In the genomic region with DNA sequence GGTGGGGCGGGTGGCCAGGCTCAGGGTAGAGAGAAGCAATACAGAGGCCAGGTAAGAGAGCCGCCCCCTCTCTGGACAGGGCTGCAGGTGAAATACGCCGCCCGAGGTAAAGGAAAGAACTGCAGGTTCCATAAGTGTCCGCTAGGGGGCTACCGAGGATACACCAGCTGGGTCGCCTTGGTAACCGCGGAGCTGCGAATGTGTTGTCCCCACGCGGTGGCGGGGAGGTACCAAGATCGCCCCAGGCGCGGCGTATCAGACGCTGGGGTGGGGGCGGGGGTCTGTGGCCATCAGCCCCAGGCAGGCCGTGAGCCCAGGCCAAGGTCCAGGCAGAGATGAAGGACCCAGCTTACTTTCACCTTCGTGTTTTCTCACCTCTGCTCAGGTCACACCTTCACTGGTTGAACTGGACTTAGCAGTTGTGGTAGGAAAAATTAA, we compare ENCODE assay signal across 1 cellular context.
A peak's percentile ranks its signal among the peaks of the same experiment; 100 is the strongest.
TF ChIP-seq lines count a peak whose summit lies in the region.

No MANE protein-coding gene starts in this region.

TF ChIP-seq in HepG2, 621 proteins besides CTCF, POLR2A, EP300 and RAD21 (continued from another document):
- TF ChIP-seq, protein P1, sequence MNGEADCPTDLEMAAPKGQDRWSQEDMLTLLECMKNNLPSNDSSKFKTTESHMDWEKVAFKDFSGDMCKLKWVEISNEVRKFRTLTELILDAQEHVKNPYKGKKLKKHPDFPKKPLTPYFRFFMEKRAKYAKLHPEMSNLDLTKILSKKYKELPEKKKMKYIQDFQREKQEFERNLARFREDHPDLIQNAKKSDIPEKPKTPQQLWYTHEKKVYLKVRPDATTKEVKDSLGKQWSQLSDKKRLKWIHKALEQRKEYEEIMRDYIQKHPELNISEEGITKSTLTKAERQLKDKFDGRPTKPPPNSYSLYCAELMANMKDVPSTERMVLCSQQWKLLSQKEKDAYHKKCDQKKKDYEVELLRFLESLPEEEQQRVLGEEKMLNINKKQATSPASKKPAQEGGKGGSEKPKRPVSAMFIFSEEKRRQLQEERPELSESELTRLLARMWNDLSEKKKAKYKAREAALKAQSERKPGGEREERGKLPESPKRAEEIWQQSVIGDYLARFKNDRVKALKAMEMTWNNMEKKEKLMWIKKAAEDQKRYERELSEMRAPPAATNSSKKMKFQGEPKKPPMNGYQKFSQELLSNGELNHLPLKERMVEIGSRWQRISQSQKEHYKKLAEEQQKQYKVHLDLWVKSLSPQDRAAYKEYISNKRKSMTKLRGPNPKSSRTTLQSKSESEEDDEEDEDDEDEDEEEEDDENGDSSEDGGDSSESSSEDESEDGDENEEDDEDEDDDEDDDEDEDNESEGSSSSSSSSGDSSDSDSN (CRISPR knock-in tag; IDR thresholded peaks at IDR 0.05), result peak; percentile 57; the same call in 1 of the 2 replicates
- TF ChIP-seq ZNF430 (CRISPR knock-in tag; IDR thresholded peaks at IDR 0.05) (peak; percentile 66; the same call in 1 of the 2 replicates), SOX5 (CRISPR knock-in tag; IDR thresholded peaks at IDR 0.05; ENCODE audit: borderline replicate concordance) (no peak), GPN1 (CRISPR knock-in tag; IDR thresholded peaks at IDR 0.05; ENCODE audit: borderline replicate concordance) (no peak), ZNF709 (CRISPR knock-in tag; IDR thresholded peaks at IDR 0.05) (0 out of 2 replicates have a peak, but pooled peaks have one; percentile 53), ZNF326 (CRISPR knock-in tag; IDR thresholded peaks at IDR 0.05; ENCODE audit: borderline replicate concordance) (no peak), ZNF124 (CRISPR knock-in tag; IDR thresholded peaks at IDR 0.05) (no peak), WIZ (CRISPR knock-in tag; IDR thresholded peaks at IDR 0.05) (peak; percentile 66; the same call in 1 of the 2 replicates), RBFOX2 (IDR thresholded peaks at IDR 0.05; ENCODE audit: low read depth, low read length) (no peak), EHMT2 (IDR thresholded peaks at IDR 0.05; ENCODE audit: borderline replicate concordance, low read depth, low read length) (no peak; the same call in 1 of the 2 replicates), NAIF1 (CRISPR knock-in tag; IDR thresholded peaks at IDR 0.05; ENCODE audit: borderline replicate concordance) (no peak), TCF12 (IDR thresholded peaks at IDR 0.05) (no peak), TCF12 (CRISPR knock-in tag; IDR thresholded peaks at IDR 0.05) (0 out of 2 replicates have a peak, but pooled peaks have one; percentile 49), PRDM10 (CRISPR knock-in tag; IDR thresholded peaks at IDR 0.05; ENCODE audit: low read depth) (peak; percentile 75; the same call in 1 of the 2 replicates), ZNF292 (CRISPR knock-in tag; IDR thresholded peaks at IDR 0.05; ENCODE audit: borderline replicate concordance, low read depth) (peak; percentile 67; the same call in 1 of the 2 replicates), ERF (CRISPR knock-in tag; IDR thresholded peaks at IDR 0.05) (peak; percentile 72; the same call in 1 of the 2 replicates), RFXAP (CRISPR knock-in tag; IDR thresholded peaks at IDR 0.05; ENCODE audit: borderline replicate concordance) (0 out of 2 replicates have a peak, but pooled peaks have one; percentile 53), ZNF12 (CRISPR knock-in tag; IDR thresholded peaks at IDR 0.05) (0 out of 2 replicates have a peak, but pooled peaks have one; percentile 17), REL (CRISPR knock-in tag; conservative IDR thresholded peaks at IDR 0.05) (no peak), ZNF44 (CRISPR knock-in tag; IDR thresholded peaks at IDR 0.05) (0 out of 2 replicates have a peak, but pooled peaks have one; percentile 65), SMAD3 (CRISPR knock-in tag; IDR thresholded peaks at IDR 0.05) (peak; percentile 53; the same call in 1 of the 2 replicates), ARNTL (CRISPR knock-in tag; IDR thresholded peaks at IDR 0.05) (0 out of 2 replicates have a peak, but pooled peaks have one; percentile 32), KLF16 (CRISPR knock-in tag; IDR thresholded peaks at IDR 0.05) (no peak; a peak in 1 of 4 replicates), CENPBD1 (CRISPR knock-in tag; IDR thresholded peaks at IDR 0.05; ENCODE audit: borderline replicate concordance, low read depth) (no peak), ZBTB21 (CRISPR knock-in tag; IDR thresholded peaks at IDR 0.05) (peak; percentile 23; the same call in 1 of the 2 replicates), ATAD3A (CRISPR knock-in tag; IDR thresholded peaks at IDR 0.05) (no peak), ZNF570 (CRISPR knock-in tag; IDR thresholded peaks at IDR 0.05; ENCODE audit: borderline replicate concordance) (no peak), ZNF337 (CRISPR knock-in tag; IDR thresholded peaks at IDR 0.05; ENCODE audit: borderline replicate concordance, low read depth) (no peak)
- TF ChIP-seq, protein P2, sequence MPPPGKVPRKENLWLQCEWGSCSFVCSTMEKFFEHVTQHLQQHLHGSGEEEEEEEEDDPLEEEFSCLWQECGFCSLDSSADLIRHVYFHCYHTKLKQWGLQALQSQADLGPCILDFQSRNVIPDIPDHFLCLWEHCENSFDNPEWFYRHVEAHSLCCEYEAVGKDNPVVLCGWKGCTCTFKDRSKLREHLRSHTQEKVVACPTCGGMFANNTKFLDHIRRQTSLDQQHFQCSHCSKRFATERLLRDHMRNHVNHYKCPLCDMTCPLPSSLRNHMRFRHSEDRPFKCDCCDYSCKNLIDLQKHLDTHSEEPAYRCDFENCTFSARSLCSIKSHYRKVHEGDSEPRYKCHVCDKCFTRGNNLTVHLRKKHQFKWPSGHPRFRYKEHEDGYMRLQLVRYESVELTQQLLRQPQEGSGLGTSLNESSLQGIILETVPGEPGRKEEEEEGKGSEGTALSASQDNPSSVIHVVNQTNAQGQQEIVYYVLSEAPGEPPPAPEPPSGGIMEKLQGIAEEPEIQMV (CRISPR knock-in tag; IDR thresholded peaks at IDR 0.05; ENCODE audit: low read depth), result peak; percentile 68; the same call in 1 of the 2 replicates
- TF ChIP-seq, protein P3, sequence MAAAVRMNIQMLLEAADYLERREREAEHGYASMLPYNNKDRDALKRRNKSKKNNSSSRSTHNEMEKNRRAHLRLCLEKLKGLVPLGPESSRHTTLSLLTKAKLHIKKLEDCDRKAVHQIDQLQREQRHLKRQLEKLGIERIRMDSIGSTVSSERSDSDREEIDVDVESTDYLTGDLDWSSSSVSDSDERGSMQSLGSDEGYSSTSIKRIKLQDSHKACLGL (CRISPR knock-in tag; IDR thresholded peaks at IDR 0.05), result peak; percentile 59; the same call in 1 of the 2 replicates
- TF ChIP-seq, protein P4, sequence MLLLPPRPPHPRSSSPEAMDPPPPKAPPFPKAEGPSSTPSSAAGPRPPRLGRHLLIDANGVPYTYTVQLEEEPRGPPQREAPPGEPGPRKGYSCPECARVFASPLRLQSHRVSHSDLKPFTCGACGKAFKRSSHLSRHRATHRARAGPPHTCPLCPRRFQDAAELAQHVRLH (CRISPR knock-in tag; IDR thresholded peaks at IDR 0.05; ENCODE audit: borderline replicate concordance, low read depth), result peak; percentile 27; the same call in 1 of the 2 replicates
- TF ChIP-seq, protein P5, sequence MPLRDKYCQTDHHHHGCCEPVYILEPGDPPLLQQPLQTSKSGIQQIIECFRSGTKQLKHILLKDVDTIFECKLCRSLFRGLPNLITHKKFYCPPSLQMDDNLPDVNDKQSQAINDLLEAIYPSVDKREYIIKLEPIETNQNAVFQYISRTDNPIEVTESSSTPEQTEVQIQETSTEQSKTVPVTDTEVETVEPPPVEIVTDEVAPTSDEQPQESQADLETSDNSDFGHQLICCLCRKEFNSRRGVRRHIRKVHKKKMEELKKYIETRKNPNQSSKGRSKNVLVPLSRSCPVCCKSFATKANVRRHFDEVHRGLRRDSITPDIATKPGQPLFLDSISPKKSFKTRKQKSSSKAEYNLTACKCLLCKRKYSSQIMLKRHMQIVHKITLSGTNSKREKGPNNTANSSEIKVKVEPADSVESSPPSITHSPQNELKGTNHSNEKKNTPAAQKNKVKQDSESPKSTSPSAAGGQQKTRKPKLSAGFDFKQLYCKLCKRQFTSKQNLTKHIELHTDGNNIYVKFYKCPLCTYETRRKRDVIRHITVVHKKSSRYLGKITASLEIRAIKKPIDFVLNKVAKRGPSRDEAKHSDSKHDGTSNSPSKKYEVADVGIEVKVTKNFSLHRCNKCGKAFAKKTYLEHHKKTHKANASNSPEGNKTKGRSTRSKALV (CRISPR knock-in tag; IDR thresholded peaks at IDR 0.05), result no peak
- TF ChIP-seq, protein P6, sequence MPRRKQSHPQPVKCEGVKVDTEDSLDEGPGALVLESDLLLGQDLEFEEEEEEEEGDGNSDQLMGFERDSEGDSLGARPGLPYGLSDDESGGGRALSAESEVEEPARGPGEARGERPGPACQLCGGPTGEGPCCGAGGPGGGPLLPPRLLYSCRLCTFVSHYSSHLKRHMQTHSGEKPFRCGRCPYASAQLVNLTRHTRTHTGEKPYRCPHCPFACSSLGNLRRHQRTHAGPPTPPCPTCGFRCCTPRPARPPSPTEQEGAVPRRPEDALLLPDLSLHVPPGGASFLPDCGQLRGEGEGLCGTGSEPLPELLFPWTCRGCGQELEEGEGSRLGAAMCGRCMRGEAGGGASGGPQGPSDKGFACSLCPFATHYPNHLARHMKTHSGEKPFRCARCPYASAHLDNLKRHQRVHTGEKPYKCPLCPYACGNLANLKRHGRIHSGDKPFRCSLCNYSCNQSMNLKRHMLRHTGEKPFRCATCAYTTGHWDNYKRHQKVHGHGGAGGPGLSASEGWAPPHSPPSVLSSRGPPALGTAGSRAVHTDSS (CRISPR knock-in tag; conservative IDR thresholded peaks at IDR 0.05), result no peak
